8 cellular contexts compared by ENCODE assay signal in the genomic region with DNA sequence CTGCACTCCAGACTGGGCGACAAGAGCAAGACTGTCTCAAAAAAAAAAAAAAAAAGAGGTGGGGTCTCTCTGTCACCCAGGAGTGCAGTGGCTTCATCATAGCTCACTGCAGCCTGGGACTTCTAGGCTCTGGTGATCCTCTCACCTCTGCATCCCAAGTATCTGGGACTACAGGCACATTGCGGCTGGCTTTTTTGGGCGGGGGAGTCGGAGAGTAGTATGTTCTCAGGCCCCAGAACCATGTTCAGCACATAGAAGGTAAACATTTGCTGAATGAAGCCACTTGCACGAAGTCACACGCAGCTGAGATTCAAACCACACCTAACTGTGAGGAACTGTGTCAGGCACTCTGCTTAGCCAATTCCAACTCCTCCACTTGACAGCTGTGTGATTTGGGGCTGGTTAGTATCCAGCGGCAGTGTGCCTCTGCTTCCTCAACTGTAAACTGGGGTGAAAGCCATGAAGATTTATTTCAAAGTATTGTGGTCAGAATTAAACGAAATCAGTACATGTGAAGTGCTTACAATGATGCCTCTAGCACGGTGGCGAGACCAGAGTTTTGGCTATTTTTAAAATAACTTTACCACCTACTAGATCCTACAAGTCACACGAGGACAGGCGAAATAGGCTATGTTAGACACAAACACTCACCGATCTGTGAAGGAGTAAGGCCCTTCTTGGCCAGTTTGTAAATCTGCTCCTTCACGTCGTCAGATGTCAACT. TPM values are rescaled to one million over a fixed set of nuclear protein-coding genes. Genes with fewer than 3 reads are reported as not detected.
DNase-seq lines count a peak whose midpoint lies in the region; ATAC-seq and TF ChIP-seq lines count a peak whose summit lies in the region.

No MANE protein-coding gene starts in this region.

- peak overlapping the region; percentile 98 to 100 (median 99) for H3K27ac Mint-ChIP-seq in CD14-positive monocyte
- peak overlapping the region; percentile 90 to 99 (median 98) for H3K27ac Mint-ChIP-seq in naive thymus-derived CD8-positive, alpha-beta T cell

- H3K4me3 Mint-ChIP-seq in CD14-positive monocyte = peak overlapping the region; percentile 97 to 99
- peak overlapping the region; percentile 97 to 99 (median 98) for H3K4me3 Mint-ChIP-seq in naive thymus-derived CD8-positive, alpha-beta T cell

- no peak for ATAC-seq in naive thymus-derived CD8-positive, alpha-beta T cell
- ATAC-seq in HG03354 (IDR thresholded peaks at IDR 0.05; ENCODE audit: poor library complexity, severe bottlenecking, unreplicated experiment) = no peak

- no peak for TF ChIP-seq CTCF in CD14-positive monocyte (IDR thresholded peaks at IDR 0.05)

- H3K27me3 Mint-ChIP-seq in CD14-positive monocyte (ENCODE audit: low read depth in 3 of 3) = no peaks in the 10 kb centered on the region
- no peaks in the 10 kb centered on the region for H3K27me3 Mint-ChIP-seq in naive thymus-derived CD8-positive, alpha-beta T cell

- peaks cover 36 to 48% of the 10 kb centered on the region in 2 donors for H3K36me3 Mint-ChIP-seq in CD14-positive monocyte
- peaks cover 0 to 47% (median 16%) of the 10 kb centered on the region in 3 donors for H3K36me3 Mint-ChIP-seq in naive thymus-derived CD8-positive, alpha-beta T cell

- intact Hi-C loops in CD14-positive monocyte (cut with micrococcal nuclease) = loop anchor here (2.0 to 5.0 kb wide), 5 partner anchors 131 to 339 kb away; partner anchors contain the start of genes C11orf58 (in 2 of the 2), NUCB2 (in 1 of the 2) and PIK3C2A (in 1 of the 2)

- peaks cover 34% of the 10 kb centered on the region for H3K4me1 Mint-ChIP-seq in CD14-positive monocyte
- peaks cover 23 to 44% (median 40%) of the 10 kb centered on the region in 4 donors for H3K4me1 Mint-ChIP-seq in naive thymus-derived CD8-positive, alpha-beta T cell

- H3K9me3 Mint-ChIP-seq in CD14-positive monocyte = peaks cover 0 to 1% (median 0%) of the 10 kb centered on the region in 7 donors
- H3K9me3 Mint-ChIP-seq in naive thymus-derived CD8-positive, alpha-beta T cell = no peaks in the 10 kb centered on the region

- DNase-seq in CD14-positive monocyte (ENCODE audit: low spot score) = no peak
- peak; percentile 27 for DNase-seq in NAMALWA (ENCODE audit: low spot score)
- peak; percentile 20 for DNase-seq in dermis blood vessel endothelial cell
- DNase-seq in naive thymus-derived CD8-positive, alpha-beta T cell = no peak
- DNase-seq in NCI-H146 (lab: John Stamatoyannopoulos, UW) = no peak
- DNase-seq in mesenteric fat pad (ENCODE audit: low spot score) = no peak
- DNase-seq in GM19238 (ENCODE audit: insufficient read length, low spot score) = no peak

- POLR2A ChIA-PET in naive thymus-derived CD8-positive, alpha-beta T cell (lab: Charles Lee) = interaction anchor here (0.6 to 1.7 kb wide), 6 partner anchors 9 to 1319 kb away, joined by 3 to 14 read pairs (median 6); partner anchors contain the start of genes C11orf58, NUCB2 and PIK3C2A

RNA-seq across cellular contexts. Expression of gene RPS13, which starts 0.8 kb away (rescaled TPM):
- 1,000 to 10,000 TPM; 1,271 to 1,357 TPM for polyA plus RNA-seq in CD14-positive monocyte
- total RNA-seq in dermis blood vessel endothelial cell (753 and 1,143 TPM in 2 replicates), mesenteric fat pad (830 TPM)
- 1,000 to 10,000 TPM; 2,203 to 2,299 TPM for total RNA-seq in naive thymus-derived CD8-positive, alpha-beta T cell
- polyA plus RNA-seq in naive thymus-derived CD8-positive, alpha-beta T cell = 1,000 to 10,000 TPM; 2,659 to 3,144 (median 3,037) TPM

Comparison
In these comparisons a context has a peak if more than half of its experiments do, and no peak if none do; other contexts are left out.
1. DNase-seq: peak in NAMALWA (single experiment) and dermis blood vessel endothelial cell (single experiment); none in CD14-positive monocyte (single experiment), naive thymus-derived CD8-positive, alpha-beta T cell (0 of 10), NCI-H146 (single experiment), mesenteric fat pad (single experiment) and GM19238 (single experiment).